Comparison of ENCODE assay signal across 29 cellular contexts in the genomic region with DNA sequence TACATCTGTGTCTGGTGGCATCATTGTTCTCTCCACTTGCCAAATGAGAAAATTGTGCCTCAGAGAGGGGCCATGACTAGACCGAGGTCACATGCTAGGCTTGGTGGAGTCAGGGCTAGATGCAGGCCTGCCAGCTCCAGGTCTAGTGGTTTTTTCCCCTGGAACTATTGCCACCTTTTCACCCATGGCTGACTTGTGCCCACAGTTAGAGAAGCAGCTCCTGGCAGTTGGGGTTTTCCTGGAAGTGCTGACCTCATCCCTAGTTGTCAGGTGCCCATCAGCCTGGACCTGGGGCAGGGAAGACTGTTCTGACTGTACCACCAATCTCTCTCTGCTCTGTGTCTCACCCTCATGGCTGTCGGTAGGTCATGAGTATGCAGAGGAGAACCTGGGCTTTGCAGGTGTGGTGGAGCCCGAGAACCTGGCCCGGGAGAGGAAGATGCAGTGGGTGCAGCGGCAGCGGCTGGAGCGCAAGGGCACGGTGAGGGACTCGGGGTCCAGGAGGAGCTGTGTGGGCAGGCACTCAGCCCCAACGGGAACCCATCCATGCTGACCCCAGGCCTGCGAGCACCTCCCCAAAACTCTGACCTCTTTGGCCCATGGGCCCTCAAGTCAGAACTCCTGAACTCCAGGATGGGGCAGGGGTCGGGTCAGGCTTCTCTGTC. TPM values are rescaled to one million over a fixed set of nuclear protein-coding genes. Genes with fewer than 3 reads are reported as not detected.
DNase-seq lines count a peak whose midpoint lies in the region; ATAC-seq and TF ChIP-seq lines count a peak whose summit lies in the region.
"Had no signal": no experiment of that assay in that cellular context is flagged by ENCODE, and none has a peak within 500 bp of the region (broad histone marks: within the 10 kb centered on the region; RNA-seq: fewer than 3 reads in every experiment).

No MANE protein-coding gene starts in this region.

- H3K27ac ChIP-seq in ascending aorta, result peak overlapping the region; percentile 86 to 96
- peak overlapping the region; percentile 47 to 59 for H3K27ac ChIP-seq in aorta (ENCODE audit: low read depth in 1 of 2, low read length in 2 of 2)
- H3K27ac ChIP-seq: breast epithelium, heart left ventricle, HL-60, pancreas, testis had no signal

- intact Hi-C loops in ascending aorta (cut with DNase I), result loop anchor here (5.0 kb wide), 1 partner anchor 42 kb away; no protein-coding TSS in a partner anchor
- intact Hi-C loops in aorta (cut with DNase I), result no loop called here
- intact Hi-C loops in left colon (cut with DNase I, micrococcal nuclease), result no loop called here

- 78 to 83% methylated on average over 12 of the region's 12 CpGs for WGBS in aorta, 2 donors

- peaks cover 17 to 33% of the 10 kb centered on the region in 2 donors for H3K4me1 ChIP-seq in ascending aorta
- peaks cover 2 to 6% of the 10 kb centered on the region in 2 donors for H3K4me1 ChIP-seq in aorta (ENCODE audit: control insufficient read depth in 1 of 2, insufficient read depth in 2 of 2, low read length in 2 of 2)
- H3K4me1 ChIP-seq: breast epithelium, pancreas, testis had no signal

- no peak for TF ChIP-seq CTCF in ascending aorta (IDR thresholded peaks at IDR 0.05)
- TF ChIP-seq CTCF in mesothelial cell of epicardium (IDR thresholded peaks at IDR 0.05; ENCODE audit: unreplicated experiment), result no peak

- H3K4me3 ChIP-seq in ascending aorta, result no peak overlapping the region
- no peak overlapping the region for H3K4me3 ChIP-seq in aorta (ENCODE audit: low read length in 2 of 2)
- H3K4me3 ChIP-seq: breast epithelium, heart left ventricle, pancreas, testis had no signal

- H3K36me3 ChIP-seq in ascending aorta (no peaks in the 10 kb centered on the region), aorta (ENCODE audit: control insufficient read depth in 1 of 2, insufficient read depth in 2 of 2, low read length in 1 of 2) (no peaks in the 10 kb centered on the region)
- H3K36me3 ChIP-seq: breast epithelium, pancreas had no signal

- H3K9me3 Mint-ChIP-seq in mesothelial cell of epicardium, result no peaks in the 10 kb centered on the region
- H3K9me3 Mint-ChIP-seq: activated T-cell treated with anti-CD3 and anti-CD28 coated beads, Interleukin-2, amount 50 U/mL, for 4 hours; CD4-positive, alpha-beta memory T cell; natural killer cell had no signal

- H3K36me3 Mint-ChIP-seq in mesothelial cell of epicardium, result peaks cover 25% of the 10 kb centered on the region
- H3K36me3 Mint-ChIP-seq: CD4-positive, alpha-beta memory T cell; natural killer cell had no signal

- H3K27ac Mint-ChIP-seq in mesothelial cell of epicardium, result peak overlapping the region; percentile 83
- H3K27ac Mint-ChIP-seq: natural killer cell had no signal

- DNase-seq in HK-2 (ENCODE audit: unreplicated experiment) (peak; percentile 58), ascending aorta (ENCODE audit: low spot score in 2 of 2) (no peak), mesothelial cell of epicardium (ENCODE audit: low spot score in 2 of 2, unreplicated experiment in 2 of 2) (no peak), aorta (no peak), D341Med (ENCODE audit: low spot score) (no peak), left colon (no peak)
- DNase-seq: activated CD4-positive, alpha-beta T cell treated with anti-CD3 and anti-CD28 coated beads for 4 hours; activated naive CD4-positive, alpha-beta T cell; activated T-cell treated with anti-CD3 and anti-CD28 coated beads, Interleukin-2, amount 50 U/mL, for 4 hours; CD4-positive, alpha-beta memory T cell; GOT3; heart left ventricle; left ventricle myocardium superior; midbrain; natural killer cell; NCI-H1092; NCI-H187 treated with DMSO at 0.1 percent for 48 hours; right cardiac atrium; SK-N-SH; stimulated activated CD4-positive, alpha-beta T cell treated with anti-CD3 and anti-CD28 coated beads, Interleukin-4, amount 100 ng/mL, for 24 hours; stimulated activated naive CD4-positive, alpha-beta T cell treated with Interleukin-2 at 50 U/mL for 16 hours; T-helper 2 cell; testis had no signal

- H3K4me3 Mint-ChIP-seq in mesothelial cell of epicardium, result no peak overlapping the region
- H3K4me3 Mint-ChIP-seq: activated T-cell treated with anti-CD3 and anti-CD28 coated beads, Interleukin-2, amount 50 U/mL, for 4 hours; CD4-positive, alpha-beta memory T cell; natural killer cell had no signal

- H3K27me3 Mint-ChIP-seq in mesothelial cell of epicardium (ENCODE audit: low read depth), result no peaks in the 10 kb centered on the region
- H3K27me3 Mint-ChIP-seq: CD4-positive, alpha-beta memory T cell had no signal

- ATAC-seq in aorta (ENCODE audit: low FRiP score), result peak; percentile 20
- no peak for ATAC-seq in HG02938 (IDR thresholded peaks at IDR 0.05; ENCODE audit: unreplicated experiment)
- no peak for ATAC-seq in left colon
- ATAC-seq: activated T-cell treated with anti-CD3 and anti-CD28 coated beads, Interleukin-2, amount 50 U/mL, for 4 hours; left ventricle myocardium superior; pancreas had no signal

- H3K4me1 Mint-ChIP-seq in mesothelial cell of epicardium, result peaks cover 21% of the 10 kb centered on the region

- no peaks in the 10 kb centered on the region for H3K27me3 ChIP-seq in ascending aorta
- H3K27me3 ChIP-seq in aorta (ENCODE audit: control insufficient read depth in 1 of 2, insufficient read depth in 2 of 2, low read length in 1 of 2), result no peaks in the 10 kb centered on the region
- H3K27me3 ChIP-seq: breast epithelium, heart left ventricle, pancreas, testis had no signal

- H3K9me3 ChIP-seq in ascending aorta, result no peaks in the 10 kb centered on the region
- no peaks in the 10 kb centered on the region for H3K9me3 ChIP-seq in aorta (ENCODE audit: control insufficient read depth, low read length)
- H3K9me3 ChIP-seq: breast epithelium, heart left ventricle, pancreas, SK-N-SH, testis had no signal

RNA-seq across cellular contexts. Expression of gene CATIP, which starts 12.4 kb away (rescaled TPM):
- not detected for total RNA-seq in ascending aorta
- total RNA-seq in mesothelial cell of epicardium, result 0.16 TPM in 1 of 3 replicates, not detected in the others
- total RNA-seq in aorta, result not detected
- polyA plus RNA-seq in aorta, result under 1 TPM; 0.03 to 0.50 TPM
- not detected for total RNA-seq in left colon
- total RNA-seq: activated T-cell treated with anti-CD3 and anti-CD28 coated beads, Interleukin-2, amount 50 U/mL, for 4 hours; CD4-positive, alpha-beta memory T cell; dermis microvascular lymphatic vessel endothelial cell; left ventricle myocardium superior; LHCN-M2; right cardiac atrium had no signal
- polyA plus RNA-seq: CD4-positive, alpha-beta memory T cell had no signal

RNA-seq across cellular contexts. Expression of gene SLC11A1, which starts 37.9 kb away (rescaled TPM):
- total RNA-seq in ascending aorta (16.4 TPM), mesothelial cell of epicardium (0.53 to 0.79 TPM (median 0.76 TPM) in 3 replicates), aorta (10 to 100 TPM; 40.1 to 56.1 TPM), left colon (1 to 10 TPM; 1.7 to 2.0 TPM)
- polyA plus RNA-seq in aorta, result 1 to 10 TPM; 1.9 to 4.1 TPM

RNA-seq across cellular contexts. Expression of gene TMBIM1, which starts 51.9 kb away (rescaled TPM):
- total RNA-seq in ascending aorta, result 320 TPM
- total RNA-seq in mesothelial cell of epicardium, result 74.9 to 82.6 TPM (median 80.7 TPM) in 3 replicates
- 100 to 1,000 TPM; 264 to 294 TPM for total RNA-seq in aorta
- polyA plus RNA-seq in aorta, result 100 to 1,000 TPM; 100 to 159 TPM
- 100 to 1,000 TPM; 317 to 426 TPM for total RNA-seq in left colon

RNA-seq across cellular contexts. Expression of gene CTDSP1, which starts 55.4 kb away (rescaled TPM):
- total RNA-seq in ascending aorta (144 TPM), mesothelial cell of epicardium (134 to 142 TPM (median 136 TPM) in 3 replicates), aorta (100 to 1,000 TPM; 141 to 162 TPM), left colon (100 to 1,000 TPM; 153 to 176 TPM)
- polyA plus RNA-seq in aorta, result 100 to 1,000 TPM in 1 of 2 donors, 10 to 100 TPM in 1; 61.6 to 137 TPM
